Comparison of ENCODE assay signal across 1 cellular context in the genomic region with DNA sequence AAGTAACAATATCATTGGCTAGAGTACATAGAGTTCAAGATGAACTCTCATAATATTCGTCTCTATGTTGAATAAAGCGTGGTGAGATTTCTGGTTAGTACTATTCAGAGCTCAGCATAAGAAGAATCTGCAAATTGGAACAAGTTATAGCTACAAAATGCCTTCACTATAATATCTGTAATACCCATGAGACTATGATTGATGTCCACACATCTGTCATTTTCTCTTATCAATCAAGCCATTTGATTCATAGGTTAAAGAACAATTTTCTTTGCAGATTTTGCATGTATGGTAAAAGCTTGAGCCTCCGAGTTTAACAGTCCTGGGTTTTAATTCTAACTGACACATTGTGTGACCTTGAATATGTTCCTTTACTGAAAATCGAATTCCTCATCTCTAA.
TF ChIP-seq lines count a peak whose summit lies in the region.

No MANE protein-coding gene starts in this region.

TF ChIP-seq in A549, 52 proteins besides CTCF, POLR2A, EP300 and RAD21:
- no peak for TF ChIP-seq KDM1A (IDR thresholded peaks at IDR 0.05; ENCODE audit: low read depth)
- TF ChIP-seq ZFP36 (IDR thresholded peaks at IDR 0.05; ENCODE audit: borderline replicate concordance, partially characterized antibody): no peak
- TF ChIP-seq NFE2L2 (conservative IDR thresholded peaks at IDR 0.05; ENCODE audit: low read length): no peak
- TF ChIP-seq RCOR1 (IDR thresholded peaks at IDR 0.05; ENCODE audit: low read depth, low read length): no peak
- no peak for TF ChIP-seq EHMT2 (IDR thresholded peaks at IDR 0.05; ENCODE audit: low read depth)
- TF ChIP-seq ZSCAN20 (CRISPR knock-in tag; IDR thresholded peaks at IDR 0.05): no peak
- TF ChIP-seq FOSB (CRISPR knock-in tag; IDR thresholded peaks at IDR 0.05): no peak
- TF ChIP-seq JUNB (IDR thresholded peaks at IDR 0.05): no peak
